In genomic region chr2:95062716-95063400, GRCh38 we compare ENCODE assay signal across 8 cellular contexts. TPM values are rescaled to one million over a fixed set of nuclear protein-coding genes. Genes with fewer than 3 reads are reported as not detected.
DNase-seq lines count a peak whose midpoint lies in the region; ATAC-seq and TF ChIP-seq lines count a peak whose summit lies in the region.

No MANE protein-coding gene starts in this region.

- peak overlapping the region; percentile 33 for H3K4me3 Mint-ChIP-seq in activated T-helper 17 cell treated with anti-CD3 and anti-CD28 coated beads, Interleukin-2, amount 50 U/mL, for 72 hours

- H3K4me1 Mint-ChIP-seq in activated T-helper 17 cell treated with anti-CD3 and anti-CD28 coated beads, Interleukin-2, amount 50 U/mL, for 72 hours: peaks cover 18% of the 10 kb centered on the region

- peaks cover 10 to 47% (median 38%) of the 10 kb centered on the region in 10 experiments; a peak in 18 of 20 replicates for H3K4me1 ChIP-seq in BLaER1 treated with 17β-estradiol and CSF1 and Interleukin-3, amounts not matched to agents 10 nM and 100 nM
- H3K4me1 ChIP-seq in tibial artery: no peaks in the 10 kb centered on the region

- H3K9me3 ChIP-seq in BLaER1 treated with 17β-estradiol and CSF1 and Interleukin-3, amounts not matched to agents 10 nM and 100 nM (replicated peaks in 1 of 11): no peaks in the 10 kb centered on the region
- H3K9me3 ChIP-seq in tibial artery: no peaks in the 10 kb centered on the region

- no peak overlapping the region for H3K4me3 ChIP-seq in BLaER1 treated with 17β-estradiol and CSF1 and Interleukin-3, amounts not matched to agents 10 nM and 100 nM
- H3K4me3 ChIP-seq in tibial artery: no peak overlapping the region

- H3K27ac ChIP-seq in BLaER1 treated with 17β-estradiol and CSF1 and Interleukin-3, amounts not matched to agents 10 nM and 100 nM: no peak overlapping the region
- no peak overlapping the region for H3K27ac ChIP-seq in tibial artery

- no peak for TF ChIP-seq CTCF in tibial artery (IDR thresholded peaks at IDR 0.05)

- no peak overlapping the region for H3K9ac ChIP-seq in BLaER1 treated with 17β-estradiol and CSF1 and Interleukin-3, amounts not matched to agents 10 nM and 100 nM

- H3K27me3 Mint-ChIP-seq in activated T-helper 17 cell treated with anti-CD3 and anti-CD28 coated beads, Interleukin-2, amount 50 U/mL, for 72 hours: no peaks in the 10 kb centered on the region

- H3K27me3 ChIP-seq in BLaER1 treated with 17β-estradiol and CSF1 and Interleukin-3, amounts not matched to agents 10 nM and 100 nM: 0 out of 22 replicates have a peak, but pooled peaks cover 0 to 4% (median 0%) of the 10 kb centered on the region in 11 experiments
- H3K27me3 ChIP-seq in tibial artery: peaks cover 0 to 34% of the 10 kb centered on the region in 2 donors

- H3K9me3 Mint-ChIP-seq in activated T-helper 17 cell treated with anti-CD3 and anti-CD28 coated beads, Interleukin-2, amount 50 U/mL, for 72 hours: no peaks in the 10 kb centered on the region

- H3K36me3 ChIP-seq in BLaER1 treated with 17β-estradiol and CSF1 and Interleukin-3, amounts not matched to agents 10 nM and 100 nM: no peaks in the 10 kb centered on the region
- no peaks in the 10 kb centered on the region for H3K36me3 ChIP-seq in tibial artery

- peak overlapping the region; percentile 34 for H3K27ac Mint-ChIP-seq in activated T-helper 17 cell treated with anti-CD3 and anti-CD28 coated beads, Interleukin-2, amount 50 U/mL, for 72 hours

- DNase-seq in ureter (ENCODE audit: low spot score): peak; percentile 42
- no peak for DNase-seq in tibial artery
- DNase-seq in RKO (ENCODE audit: low spot score): no peak
- no peak for DNase-seq in NCI-H1092 treated with DMSO at 0.1 percent for 48 hours (lab: John Stamatoyannopoulos, UW)

- H4K20me1 ChIP-seq in BLaER1 treated with 17β-estradiol and CSF1 and Interleukin-3, amounts not matched to agents 10 nM and 100 nM: peaks cover 0 to 12% (median 0%) of the 10 kb centered on the region in 11 experiments; a peak in 3 of 22 replicates

- peak overlapping the region in 10 of 11 experiments; percentile 0 to 49 (median 30); a peak in 13 of 22 replicates for H3K4me2 ChIP-seq in BLaER1 treated with 17β-estradiol and CSF1 and Interleukin-3, amounts not matched to agents 10 nM and 100 nM

- ATAC-seq in GM18861 (IDR thresholded peaks at IDR 0.05; ENCODE audit: unreplicated experiment): peak; percentile 81
- peak; percentile 57 for ATAC-seq in HG03060 (IDR thresholded peaks at IDR 0.05; ENCODE audit: low read depth, unreplicated experiment)
- no peak for ATAC-seq in activated T-helper 17 cell treated with anti-CD3 and anti-CD28 coated beads, Interleukin-2, amount 50 U/mL, for 72 hours (replicated peaks)

- intact Hi-C loops in tibial artery (cut with DNase I; ENCODE audit: low total_unique reads): no loop called here

- no peaks in the 10 kb centered on the region for H3K36me3 Mint-ChIP-seq in activated T-helper 17 cell treated with anti-CD3 and anti-CD28 coated beads, Interleukin-2, amount 50 U/mL, for 72 hours (ENCODE audit: low read depth)

RNA-seq across cellular contexts. Expression of gene MAL, which starts 37.4 kb away (rescaled TPM):
- 10 to 100 TPM; 47.2 to 65.9 TPM for total RNA-seq in activated T-helper 17 cell treated with anti-CD3 and anti-CD28 coated beads, Interleukin-2, amount 50 U/mL, for 72 hours
- total RNA-seq in ureter: 19.2 TPM

RNA-seq across cellular contexts. Expression of gene MRPS5, which starts 58.8 kb away (rescaled TPM):
- 10 to 100 TPM; 76.0 to 93.9 TPM for total RNA-seq in activated T-helper 17 cell treated with anti-CD3 and anti-CD28 coated beads, Interleukin-2, amount 50 U/mL, for 72 hours
- 52.1 TPM for total RNA-seq in ureter
